Comparison of ENCODE assay signal across 8 cellular contexts in the genomic region with DNA sequence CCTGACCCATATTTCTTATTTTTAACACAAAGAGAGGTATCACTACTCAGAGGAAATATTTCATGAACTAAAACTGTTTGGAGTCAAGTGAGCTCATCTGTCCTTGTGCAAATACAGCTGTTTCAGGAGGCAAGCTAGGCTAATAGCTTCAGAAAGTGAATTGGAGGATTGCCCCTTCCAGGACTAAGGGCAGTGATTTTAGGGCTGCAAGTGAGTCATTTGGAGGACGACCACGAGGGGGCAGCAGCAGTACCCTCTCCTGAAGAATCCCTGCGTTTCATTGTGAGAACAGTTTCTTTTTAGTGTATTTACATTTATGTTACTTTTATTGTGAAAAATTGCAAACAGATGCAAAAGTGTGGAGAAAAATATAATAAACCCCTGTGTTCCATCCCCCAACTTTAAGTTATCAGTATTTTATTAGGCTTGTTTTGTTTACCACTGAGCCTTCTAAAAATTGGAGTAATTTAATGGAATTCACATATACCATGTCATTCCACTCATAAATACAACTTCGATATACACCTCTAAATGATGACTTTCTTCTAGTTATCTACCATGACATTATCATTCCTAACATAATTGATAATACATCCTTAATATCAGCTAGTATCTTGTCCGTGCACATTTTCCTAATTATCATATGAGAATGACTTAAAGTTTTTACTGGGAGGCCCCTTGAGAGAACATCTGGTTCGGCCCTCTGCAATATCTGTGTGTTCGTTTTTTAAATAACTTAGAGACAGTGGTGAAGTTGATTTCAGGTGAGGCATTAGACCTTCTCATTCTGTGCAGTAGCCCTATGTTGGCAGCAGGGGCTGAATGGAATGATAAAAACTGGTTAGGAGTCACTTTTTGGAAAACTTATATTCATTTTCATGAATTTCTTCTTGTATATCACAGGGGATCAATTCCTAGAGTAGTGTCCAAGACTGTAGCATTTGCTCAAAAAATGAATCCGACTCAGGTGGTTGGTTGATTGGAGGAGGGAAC. TPM values are rescaled to one million over a fixed set of nuclear protein-coding genes. Genes with fewer than 3 reads are reported as not detected.
DNase-seq lines count a peak whose midpoint lies in the region.

No MANE protein-coding gene starts in this region.

- H3K4me3 ChIP-seq in HAP-1 = no peak overlapping the region
- no peak overlapping the region for H3K4me3 ChIP-seq in effector memory CD4-positive, alpha-beta T cell (ENCODE audit: insufficient read depth, low read depth, low read length, poor library complexity, severe bottlenecking)

- H3K4me1 ChIP-seq in HAP-1 = no peaks in the 10 kb centered on the region
- H3K4me1 ChIP-seq in effector memory CD4-positive, alpha-beta T cell (ENCODE audit: control insufficient read depth, insufficient read depth, low read length, poor library complexity, severe bottlenecking) = no peaks in the 10 kb centered on the region

- H3K27ac Mint-ChIP-seq in activated CD4-positive, alpha-beta memory T cell treated with anti-CD3 and anti-CD28 coated beads, Interleukin-2, amount 10 ng/mL, durations not matched to agents 7 days and 5 days = no peak overlapping the region

- no peak overlapping the region for H3K4me3 Mint-ChIP-seq in activated CD4-positive, alpha-beta memory T cell treated with anti-CD3 and anti-CD28 coated beads, Interleukin-2, amount 10 ng/mL, durations not matched to agents 7 days and 5 days

- H3K27me3 Mint-ChIP-seq in activated CD4-positive, alpha-beta memory T cell treated with anti-CD3 and anti-CD28 coated beads, Interleukin-2, amount 10 ng/mL, durations not matched to agents 7 days and 5 days = no peaks in the 10 kb centered on the region

- peaks cover 73% of the 10 kb centered on the region for H3K36me3 Mint-ChIP-seq in activated CD4-positive, alpha-beta memory T cell treated with anti-CD3 and anti-CD28 coated beads, Interleukin-2, amount 10 ng/mL, durations not matched to agents 7 days and 5 days (ENCODE audit: low read depth)

- no peaks in the 10 kb centered on the region for H3K9me3 ChIP-seq in HAP-1
- no peaks in the 10 kb centered on the region for H3K9me3 ChIP-seq in effector memory CD4-positive, alpha-beta T cell (ENCODE audit: control insufficient read depth, low read length)

- no peaks in the 10 kb centered on the region for H3K27me3 ChIP-seq in HAP-1 (ENCODE audit: low read depth)
- no peaks in the 10 kb centered on the region for H3K27me3 ChIP-seq in effector memory CD4-positive, alpha-beta T cell (replicated peaks; ENCODE audit: control insufficient read depth, insufficient read depth, low read length, poor library complexity, severe bottlenecking)

- peak in 10 of 14 donors; percentile 11 to 71 (median 36) for DNase-seq in C1 segment of cervical spinal cord (lab: John Stamatoyannopoulos, UW)
- peak; percentile 67 to 87 for DNase-seq in HAP-1 (ENCODE audit: low spot score in 2 of 2)
- DNase-seq in NCI-H748 (lab: John Stamatoyannopoulos, UW; ENCODE audit: unreplicated experiment) = peak; percentile 53
- peak; percentile 85 for DNase-seq in activated CD4-positive, alpha-beta memory T cell treated with anti-CD3 and anti-CD28 coated beads, Interleukin-2, amount 10 ng/mL, durations not matched to agents 7 days and 5 days
- DNase-seq in effector memory CD4-positive, alpha-beta T cell = peak; percentile 63 to 72 (median 63)
- DNase-seq in medulla oblongata (ENCODE audit: extremely low spot score) = peak; percentile 86
- peak; percentile 50 to 61 for DNase-seq in stimulated activated CD8-positive, alpha-beta memory T cell treated with anti-CD3 and anti-CD28 coated beads, Interleukin-15, amount 100 ng/mL, for 4 hours (ENCODE audit: low read depth in 2 of 2)
- DNase-seq in middle frontal gyrus (ENCODE audit: extremely low spot score, low spot score) = no peak

- H3K9me3 Mint-ChIP-seq in activated CD4-positive, alpha-beta memory T cell treated with anti-CD3 and anti-CD28 coated beads, Interleukin-2, amount 10 ng/mL, durations not matched to agents 7 days and 5 days = no peaks in the 10 kb centered on the region

- POLR2A ChIA-PET in activated CD4-positive, alpha-beta memory T cell treated with anti-CD3 and anti-CD28 coated beads, Interleukin-2, amount 10 ng/mL, durations not matched to agents 7 days and 5 days (lab: Charles Lee) = interaction anchor here (1.1 kb wide), 1 partner anchor 31 kb away, joined by 5 read pairs; no protein-coding TSS in a partner anchor

- peaks cover 46% of the 10 kb centered on the region for H3K36me3 ChIP-seq in HAP-1 (replicated peaks)
- peaks cover 81% of the 10 kb centered on the region for H3K36me3 ChIP-seq in effector memory CD4-positive, alpha-beta T cell (ENCODE audit: control insufficient read depth, insufficient read depth, low read length)

- no peak overlapping the region for H3K27ac ChIP-seq in effector memory CD4-positive, alpha-beta T cell (ENCODE audit: insufficient read depth, low read length, poor library complexity, severe bottlenecking)

- peaks cover 29% of the 10 kb centered on the region for H3K4me1 Mint-ChIP-seq in activated CD4-positive, alpha-beta memory T cell treated with anti-CD3 and anti-CD28 coated beads, Interleukin-2, amount 10 ng/mL, durations not matched to agents 7 days and 5 days

- in situ Hi-C loops in HAP-1 (cut with MboI; ENCODE audit: low sequenced_read_pairs) = no loop called here

- CTCF ChIA-PET in activated CD4-positive, alpha-beta memory T cell treated with anti-CD3 and anti-CD28 coated beads, Interleukin-2, amount 10 ng/mL, durations not matched to agents 7 days and 5 days (lab: Charles Lee) = interaction anchor here (0.6 to 9.2 kb wide), 15 partner anchors 8 to 113 kb away, joined by 3 to 105 read pairs (median 4); no protein-coding TSS in a partner anchor

RNA-seq across cellular contexts. Expression of a gene that starts 13.7 kb away (rescaled TPM):
- total RNA-seq in activated CD4-positive, alpha-beta memory T cell treated with anti-CD3 and anti-CD28 coated beads, Interleukin-2, amount 10 ng/mL, durations not matched to agents 7 days and 5 days = 10 to 100 TPM; 19.6 to 20.4 TPM

RNA-seq across cellular contexts. Expression of a gene that starts 19.9 kb away (rescaled TPM):
- 10 to 100 TPM; 11.4 to 12.2 TPM for total RNA-seq in activated CD4-positive, alpha-beta memory T cell treated with anti-CD3 and anti-CD28 coated beads, Interleukin-2, amount 10 ng/mL, durations not matched to agents 7 days and 5 days

RNA-seq across cellular contexts. Expression of a gene that starts 35.8 kb away (rescaled TPM):
- total RNA-seq in activated CD4-positive, alpha-beta memory T cell treated with anti-CD3 and anti-CD28 coated beads, Interleukin-2, amount 10 ng/mL, durations not matched to agents 7 days and 5 days = 10 to 100 TPM; 38.4 to 42.9 TPM
